ENCODE assay signal across 14 cellular contexts in the genomic region with DNA sequence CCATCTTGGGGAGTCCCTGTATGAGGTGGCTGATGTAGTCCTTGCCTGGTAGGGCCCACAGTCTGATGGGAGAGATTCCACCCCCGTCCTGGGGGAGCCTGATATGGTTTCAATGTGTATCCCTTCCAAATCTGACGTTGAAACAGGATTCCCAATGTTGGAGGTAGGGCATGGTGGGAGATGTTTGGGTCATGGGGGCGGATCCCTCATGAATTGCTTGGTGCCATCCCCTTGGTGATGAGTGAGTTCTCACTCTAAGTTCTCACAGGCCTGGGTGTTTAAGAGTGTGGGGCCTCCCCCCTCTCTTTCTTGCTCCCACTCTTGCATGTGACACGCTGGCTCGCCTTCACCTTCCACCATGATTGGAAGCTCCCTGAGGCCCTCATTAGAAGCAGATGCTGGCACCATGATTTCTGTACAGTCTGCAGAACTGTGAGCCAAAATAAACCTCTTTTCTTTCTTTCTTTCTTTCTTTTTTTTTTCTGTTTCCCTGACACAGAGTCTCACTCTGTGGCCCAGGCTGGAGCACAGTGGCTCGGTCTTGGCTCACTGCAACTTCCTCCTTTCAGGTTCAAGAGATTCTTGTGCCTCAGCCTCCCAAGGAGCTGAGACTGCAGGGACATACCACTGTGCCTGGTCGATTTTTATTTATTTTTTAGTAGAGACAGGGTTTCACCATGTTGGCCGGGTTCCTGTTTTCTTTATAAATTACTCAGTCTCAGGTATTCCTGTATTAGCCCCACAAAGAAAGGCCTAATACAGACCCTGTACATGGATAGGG. TPM values are rescaled to one million over a fixed set of nuclear protein-coding genes. Genes with fewer than 3 reads are reported as not detected.
"Had no signal": no experiment of that assay in that cellular context is flagged by ENCODE, and none has a peak within 500 bp of the region (broad histone marks: within the 10 kb centered on the region; RNA-seq: fewer than 3 reads in every experiment).

No MANE protein-coding gene starts in this region.

- ATAC-seq: esophagus mucosa, left colon had no signal

- H3K36me3 ChIP-seq: SJCRH30 had no signal

- H3K4me1 Mint-ChIP-seq: immature natural killer cell had no signal

- H3K9me3 ChIP-seq: SJCRH30, tibial artery had no signal

- H3K27ac ChIP-seq: SJCRH30 had no signal

- H3K36me3 Mint-ChIP-seq: immature natural killer cell had no signal

- H3K27me3 ChIP-seq: SJCRH30, tibial artery had no signal

- H3K4me3 Mint-ChIP-seq: dendritic cell treated with granulocyte-macrophage colony-stimulating factor and Interleukin-4, amounts not matched to agents 40 ng/mL and 50 ng/mL, for 4 days; immature natural killer cell; nephron; stimulated activated naive CD8-positive, alpha-beta T cell treated with anti-CD3 and anti-CD28 coated beads, Interleukin-15, amount 100 ng/mL, for 72 hours had no signal

- H3K27ac Mint-ChIP-seq: dendritic cell treated with granulocyte-macrophage colony-stimulating factor and Interleukin-4, amounts not matched to agents 40 ng/mL and 50 ng/mL, for 4 days; immature natural killer cell; nephron; stimulated activated naive CD8-positive, alpha-beta T cell treated with anti-CD3 and anti-CD28 coated beads, Interleukin-15, amount 100 ng/mL, for 72 hours had no signal

- H3K4me1 ChIP-seq: SJCRH30 had no signal

- H3K9me3 Mint-ChIP-seq: dendritic cell treated with granulocyte-macrophage colony-stimulating factor and Interleukin-4, amounts not matched to agents 40 ng/mL and 50 ng/mL, for 4 days; immature natural killer cell had no signal

- DNase-seq: activated CD4-positive, alpha-beta T cell treated with anti-CD3 and anti-CD28 coated beads, Interleukin-2, amount 50 U/mL, for 4 hours; activated CD4-positive, CD25-positive, alpha-beta regulatory T cell treated with anti-CD3 and anti-CD28 coated beads, Interleukin-2, amount 50 U/mL, for 72 hours; activated naive CD4-positive, alpha-beta T cell treated with Interleukin-2 at 50 U/mL for 16 hours; central memory CD4-positive, alpha-beta T cell; immature natural killer cell; left colon; SJCRH30; stimulated activated CD4-positive, alpha-beta T cell treated with anti-CD3 and anti-CD28 coated beads, Interleukin-12 subunit alpha, Interleukin-12 subunit beta, amount 100 ng/mL, for 4 hours; stimulated activated CD4-positive, alpha-beta T cell treated with anti-CD3 and anti-CD28 coated beads, Interleukin-2, amount 100 ng/mL, for 48 hours; stimulated activated naive CD8-positive, alpha-beta T cell treated with anti-CD3 and anti-CD28 coated beads, Interleukin-15, amount 100 ng/mL, for 72 hours had no signal

- H3K4me3 ChIP-seq: SJCRH30, tibial artery had no signal

RNA-seq across cellular contexts. Expression of gene ITGA11, which starts 28.6 kb away (rescaled TPM):
- total RNA-seq: SJCRH30 had no signal
